Comparison of ENCODE assay signal across 19 cellular contexts in genomic region chr16:19588661-19589060, GRCh38. TPM values are rescaled to one million over a fixed set of nuclear protein-coding genes. Genes with fewer than 3 reads are reported as not detected.
DNase-seq lines count a peak whose midpoint lies in the region; ATAC-seq and TF ChIP-seq lines count a peak whose summit lies in the region.
"Had no signal": no experiment of that assay in that cellular context is flagged by ENCODE, and none has a peak within 500 bp of the region (broad histone marks: within the 10 kb centered on the region; RNA-seq: fewer than 3 reads in every experiment).

No MANE protein-coding gene starts in this region.

- H3K36me3 ChIP-seq in left ventricle myocardium inferior, result peaks cover 46% of the 10 kb centered on the region

- H3K4me3 ChIP-seq in choroid plexus epithelial cell (ENCODE audit: low read depth, low read length) (no peak overlapping the region), left ventricle myocardium inferior (no peak overlapping the region)
- H3K4me3 ChIP-seq: right lobe of liver, upper lobe of right lung had no signal

- H3K4me1 Mint-ChIP-seq in stimulated activated memory B cell treated with anti-CD40 and anti-IgM and Interleukin-4, amounts not matched to agents 10 μg/mL and 1 μg/mL and 100 μg/mL, for 72 hours, result peaks cover 12% of the 10 kb centered on the region
- H3K4me1 Mint-ChIP-seq: activated naive CD4-positive, alpha-beta T cell treated with anti-CD3 and anti-CD28 coated beads, Interleukin-2, amount 10 ng/mL, durations not matched to agents 7 days and 5 days; neural crest cell had no signal

- TF ChIP-seq CTCF in choroid plexus epithelial cell (conservative IDR thresholded peaks at IDR 0.05; ENCODE audit: low read depth, low read length), result no peak
- no peak for TF ChIP-seq CTCF in left ventricle myocardium inferior (IDR thresholded peaks at IDR 0.05; ENCODE audit: borderline replicate concordance)

- H3K36me3 Mint-ChIP-seq in stimulated activated memory B cell treated with anti-CD40 and anti-IgM and Interleukin-4, amounts not matched to agents 10 μg/mL and 1 μg/mL and 100 μg/mL, for 72 hours, result peaks cover 72% of the 10 kb centered on the region

- H3K4me1 ChIP-seq in left ventricle myocardium inferior, result peaks cover 21% of the 10 kb centered on the region
- H3K4me1 ChIP-seq: right lobe of liver, upper lobe of right lung had no signal

- peak; percentile 7 to 78 for DNase-seq in NCI-H524 (lab: John Stamatoyannopoulos, UW)
- no peak for DNase-seq in NCI-H524 treated with DMSO at 0.1 percent for 48 hours (lab: John Stamatoyannopoulos, UW)
- peak; percentile 18 for DNase-seq in choroid plexus epithelial cell (ENCODE audit: low read depth)
- DNase-seq in left ventricle myocardium inferior, result no peak
- no peak for DNase-seq in NCI-H1417 treated with DMSO at 0.1 percent for 48 hours (lab: John Stamatoyannopoulos, UW)
- no peak for DNase-seq in NCI-H2227 treated with DMSO at 0.1 percent for 48 hours (lab: John Stamatoyannopoulos, UW)
- DNase-seq in mesenteric fat pad (ENCODE audit: low spot score), result no peak
- DNase-seq: activated naive CD4-positive, alpha-beta T cell treated with anti-CD3 and anti-CD28 coated beads, Interleukin-2, amount 10 ng/mL, durations not matched to agents 7 days and 5 days; CD4-positive, alpha-beta T cell; NCI-H1930; NCI-H748 treated with DMSO at 0.1 percent for 48 hours; right lobe of liver; stimulated activated CD4-positive, alpha-beta T cell treated with anti-CD3 and anti-CD28 coated beads, Interleukin-4, amount 100 ng/mL, for 1 hour; SW 1271; upper lobe of right lung; WERI-Rb-1 had no signal

- H3K27ac ChIP-seq in left ventricle myocardium inferior (replicated peaks), result peak overlapping the region; percentile 10
- H3K27ac ChIP-seq: right lobe of liver, upper lobe of right lung, WERI-Rb-1 had no signal

- intact Hi-C loops in left ventricle myocardium inferior (cut with micrococcal nuclease), result no loop called here

- H3K27me3 Mint-ChIP-seq in stimulated activated memory B cell treated with anti-CD40 and anti-IgM and Interleukin-4, amounts not matched to agents 10 μg/mL and 1 μg/mL and 100 μg/mL, for 72 hours, result no peaks in the 10 kb centered on the region
- H3K27me3 Mint-ChIP-seq: activated naive CD4-positive, alpha-beta T cell treated with anti-CD3 and anti-CD28 coated beads, Interleukin-2, amount 10 ng/mL, durations not matched to agents 7 days and 5 days; CD4-positive, alpha-beta T cell had no signal

- ATAC-seq in stimulated activated memory B cell treated with anti-CD40 and anti-IgM and Interleukin-4, amounts not matched to agents 10 μg/mL and 1 μg/mL and 100 μg/mL, for 72 hours, result peak; percentile 36
- ATAC-seq: Panc1, right lobe of liver, upper lobe of right lung had no signal

- H3K27ac Mint-ChIP-seq in stimulated activated memory B cell treated with anti-CD40 and anti-IgM and Interleukin-4, amounts not matched to agents 10 μg/mL and 1 μg/mL and 100 μg/mL, for 72 hours, result no peak overlapping the region
- H3K27ac Mint-ChIP-seq: activated naive CD4-positive, alpha-beta T cell treated with anti-CD3 and anti-CD28 coated beads, Interleukin-2, amount 10 ng/mL, durations not matched to agents 7 days and 5 days; CD4-positive, alpha-beta T cell had no signal

- H3K4me3 Mint-ChIP-seq in stimulated activated memory B cell treated with anti-CD40 and anti-IgM and Interleukin-4, amounts not matched to agents 10 μg/mL and 1 μg/mL and 100 μg/mL, for 72 hours, result no peak overlapping the region
- H3K4me3 Mint-ChIP-seq: activated naive CD4-positive, alpha-beta T cell treated with anti-CD3 and anti-CD28 coated beads, Interleukin-2, amount 10 ng/mL, durations not matched to agents 7 days and 5 days; CD4-positive, alpha-beta T cell; neural crest cell had no signal

- H3K27me3 ChIP-seq in left ventricle myocardium inferior (ENCODE audit: low read depth), result no peaks in the 10 kb centered on the region
- H3K27me3 ChIP-seq: right lobe of liver, upper lobe of right lung had no signal

- no peaks in the 10 kb centered on the region for H3K9me3 ChIP-seq in left ventricle myocardium inferior (replicated peaks)
- H3K9me3 ChIP-seq: right lobe of liver, upper lobe of right lung had no signal

- H3K9me3 Mint-ChIP-seq in stimulated activated memory B cell treated with anti-CD40 and anti-IgM and Interleukin-4, amounts not matched to agents 10 μg/mL and 1 μg/mL and 100 μg/mL, for 72 hours, result no peaks in the 10 kb centered on the region
- H3K9me3 Mint-ChIP-seq: activated naive CD4-positive, alpha-beta T cell treated with anti-CD3 and anti-CD28 coated beads, Interleukin-2, amount 10 ng/mL, durations not matched to agents 7 days and 5 days; CD4-positive, alpha-beta T cell; neural crest cell had no signal

RNA-seq across cellular contexts. Expression of gene VPS35L, which starts 33.2 kb away (rescaled TPM):
- total RNA-seq in left ventricle myocardium inferior, result 23.8 TPM
- total RNA-seq in mesenteric fat pad, result 61.2 TPM

Comparison
In these comparisons a context has a peak if more than half of its experiments do, and no peak if none do; other contexts are left out.
1. DNase-seq: peak in NCI-H524 (2 of 2) and choroid plexus epithelial cell (single experiment); none in NCI-H524 treated with DMSO at 0.1 percent for 48 hours (single experiment), left ventricle myocardium inferior (single experiment), NCI-H1417 treated with DMSO at 0.1 percent for 48 hours (single experiment), NCI-H2227 treated with DMSO at 0.1 percent for 48 hours (single experiment) and mesenteric fat pad (single experiment).